Comparison of ENCODE assay signal across 1 cellular context in genomic region chr19:48513289-48514122, GRCh38.
TF ChIP-seq lines count a peak whose summit lies in the region.

No MANE protein-coding gene starts in this region.

TF ChIP-seq in HepG2, 621 proteins besides CTCF, POLR2A, EP300 and RAD21 (continued from another document and continues in another):
- TF ChIP-seq ETS1 (CRISPR knock-in tag; IDR thresholded peaks at IDR 0.05) (no peak), CC2D1A (CRISPR knock-in tag; IDR thresholded peaks at IDR 0.05) (no peak), SNRNP70 (IDR thresholded peaks at IDR 0.05; ENCODE audit: low read depth, low read length) (no peak), ETV6 (CRISPR knock-in tag; conservative IDR thresholded peaks at IDR 0.05) (no peak), MTERF4 (CRISPR knock-in tag; IDR thresholded peaks at IDR 0.05) (no peak), THYN1 (CRISPR knock-in tag; IDR thresholded peaks at IDR 0.05; ENCODE audit: borderline replicate concordance, low read depth) (no peak), ESRRA (CRISPR knock-in tag; IDR thresholded peaks at IDR 0.05; ENCODE audit: low read depth) (0 out of 2 replicates have a peak, but pooled peaks have one; percentile 43), GLI4 (CRISPR knock-in tag; IDR thresholded peaks at IDR 0.05; ENCODE audit: borderline replicate concordance) (no peak), ZNF841 (CRISPR knock-in tag; IDR thresholded peaks at IDR 0.05; ENCODE audit: borderline replicate concordance) (no peak), ELK4 (CRISPR knock-in tag; IDR thresholded peaks at IDR 0.05; ENCODE audit: borderline replicate concordance) (no peak), ZNF678 (CRISPR knock-in tag; IDR thresholded peaks at IDR 0.05) (0 out of 2 replicates have a peak, but pooled peaks have one; percentile 23), SOX6 (IDR thresholded peaks at IDR 0.05) (no peak), SOX6 (CRISPR knock-in tag; IDR thresholded peaks at IDR 0.05) (no peak), ZNF660 (CRISPR knock-in tag; IDR thresholded peaks at IDR 0.05; ENCODE audit: borderline replicate concordance, low read depth) (no peak), ZNF563 (CRISPR knock-in tag; IDR thresholded peaks at IDR 0.05) (no peak; the same call in 1 of the 2 replicates), KDM2A (CRISPR knock-in tag; IDR thresholded peaks at IDR 0.05; ENCODE audit: borderline replicate concordance, low read depth) (peak; percentile 42; the same call in 1 of the 2 replicates), IKZF5 (CRISPR knock-in tag; IDR thresholded peaks at IDR 0.05) (no peak), HNF4A (CRISPR knock-in tag; IDR thresholded peaks at IDR 0.05) (no peak), AHR (CRISPR knock-in tag; IDR thresholded peaks at IDR 0.05) (no peak), ZBTB43 (CRISPR knock-in tag; conservative IDR thresholded peaks at IDR 0.05) (no peak), GMEB2 (CRISPR knock-in tag; IDR thresholded peaks at IDR 0.05; ENCODE audit: low read depth) (no peak), ASH2L (IDR thresholded peaks at IDR 0.05; ENCODE audit: insufficient read length, low read depth, low read length) (no peak), ZNF142 (CRISPR knock-in tag; IDR thresholded peaks at IDR 0.05) (no peak), PHB2 (IDR thresholded peaks at IDR 0.05; ENCODE audit: partially characterized antibody) (no peak), KDM4B (CRISPR knock-in tag; IDR thresholded peaks at IDR 0.05) (no peak), ZFP36L1 (CRISPR knock-in tag; IDR thresholded peaks at IDR 0.05) (no peak), ZNF670 (CRISPR knock-in tag; IDR thresholded peaks at IDR 0.05; ENCODE audit: borderline replicate concordance) (0 out of 2 replicates have a peak, but pooled peaks have one; percentile 28), CREBL2 (CRISPR knock-in tag; IDR thresholded peaks at IDR 0.05; ENCODE audit: borderline replicate concordance) (no peak), RNF219 (CRISPR knock-in tag; IDR thresholded peaks at IDR 0.05) (no peak), ZNF446 (CRISPR knock-in tag; IDR thresholded peaks at IDR 0.05) (no peak), ZSCAN30 (CRISPR knock-in tag; IDR thresholded peaks at IDR 0.05) (no peak), ZBTB7A (CRISPR knock-in tag; IDR thresholded peaks at IDR 0.05) (peak; percentile 94; the same call in 1 of the 2 replicates), REST (IDR thresholded peaks at IDR 0.05; ENCODE audit: borderline replicate concordance in 1 of 2, low read depth in 1 of 2, low read length in 2 of 2) (no peak), ZZZ3 (CRISPR knock-in tag; IDR thresholded peaks at IDR 0.05; ENCODE audit: borderline replicate concordance) (no peak), RNF2 (conservative IDR thresholded peaks at IDR 0.05; ENCODE audit: low read depth) (no peak), HMG20A (CRISPR knock-in tag; IDR thresholded peaks at IDR 0.05; ENCODE audit: borderline replicate concordance) (no peak), ZKSCAN8 (CRISPR knock-in tag; IDR thresholded peaks at IDR 0.05; ENCODE audit: borderline replicate concordance) (no peak), E2F1 (CRISPR knock-in tag; IDR thresholded peaks at IDR 0.05) (no peak), SIX4 (CRISPR knock-in tag; IDR thresholded peaks at IDR 0.05) (no peak), AKAP8 (CRISPR knock-in tag; IDR thresholded peaks at IDR 0.05) (no peak), ZNF703 (CRISPR knock-in tag; IDR thresholded peaks at IDR 0.05; ENCODE audit: borderline replicate concordance) (no peak)
